15 cellular contexts compared by ENCODE assay signal in the genomic region with DNA sequence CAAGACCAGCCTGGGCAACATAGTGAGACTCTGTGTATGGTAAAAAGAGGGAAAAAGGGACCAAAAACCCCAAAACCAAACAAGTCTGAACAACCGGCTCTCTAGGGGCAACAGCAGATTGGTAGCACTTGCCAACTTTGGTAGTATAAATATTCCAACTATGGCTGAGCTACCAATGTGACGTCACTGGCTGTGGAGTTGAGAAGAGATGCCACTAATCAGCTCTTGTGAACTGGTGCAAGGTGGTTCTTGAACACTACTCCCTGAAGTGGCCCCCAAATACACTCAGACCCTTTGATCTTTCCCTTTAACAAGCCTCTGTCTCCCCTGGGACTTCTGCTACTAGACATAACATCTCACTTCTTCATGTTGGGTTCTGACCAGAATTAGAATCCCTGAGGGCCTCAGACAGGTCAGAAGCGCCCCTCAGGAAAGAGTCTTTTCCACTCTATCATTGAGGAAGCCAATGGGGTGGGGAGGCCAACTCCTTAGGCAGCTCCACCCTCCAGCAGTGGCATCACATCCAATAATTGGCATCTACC. TPM values are rescaled to one million over a fixed set of nuclear protein-coding genes. Genes with fewer than 3 reads are reported as not detected.
DNase-seq lines count a peak whose midpoint lies in the region; ATAC-seq and TF ChIP-seq lines count a peak whose summit lies in the region.
"Had no signal": no experiment of that assay in that cellular context is flagged by ENCODE, and none has a peak within 500 bp of the region (broad histone marks: within the 10 kb centered on the region; RNA-seq: fewer than 3 reads in every experiment).

No MANE protein-coding gene starts in this region.

- DNase-seq in MCF 10A (ENCODE audit: unreplicated experiment) (no peak), mammary epithelial cell (no peak), PC-9 (no peak), lower lobe of right lung (no peak), transverse colon (no peak), GDM1 (lab: John Stamatoyannopoulos, UW) (no peak), NCI-H82 (lab: John Stamatoyannopoulos, UW) (no peak), anterior cingulate cortex (lab: John Stamatoyannopoulos, UW) (no peak)
- DNase-seq: effector CD8-positive, alpha-beta T cell; NCI-H1105 treated with DMSO at 0.1 percent for 48 hours; NCI-H524; SIG-M5; stimulated activated CD4-positive, alpha-beta T cell treated with anti-CD3 and anti-CD28 coated beads, Interleukin-4, amount 100 ng/mL, for 4 hours had no signal

- H3K27me3 ChIP-seq in mammary epithelial cell (ENCODE audit: insufficient read depth, low read length) (no peaks in the 10 kb centered on the region), PC-9 (ENCODE audit: insufficient read depth, low read depth) (no peaks in the 10 kb centered on the region), lower lobe of right lung (ENCODE audit: low read depth) (no peaks in the 10 kb centered on the region), transverse colon (no peaks in the 10 kb centered on the region)

- dilution Hi-C loops in mammary epithelial cell (cut with HindIII; ENCODE audit: low sequenced_read_pairs) = no loop called here

- H3K79me2 ChIP-seq in mammary epithelial cell (ENCODE audit: insufficient read depth, low read length) = peaks cover 36% of the 10 kb centered on the region
- H3K79me2 ChIP-seq in PC-9 (ENCODE audit: low read depth) = no peaks in the 10 kb centered on the region

- H2AFZ ChIP-seq in mammary epithelial cell (ENCODE audit: low read depth, low read length) (no peak overlapping the region), PC-9 (no peak overlapping the region)

- peaks cover 6% of the 10 kb centered on the region for H3K36me3 ChIP-seq in mammary epithelial cell (ENCODE audit: insufficient read depth, low read length)
- H3K36me3 ChIP-seq in PC-9 (ENCODE audit: low read depth) = no peaks in the 10 kb centered on the region
- H3K36me3 ChIP-seq in lower lobe of right lung = peaks cover 10% of the 10 kb centered on the region
- no peaks in the 10 kb centered on the region for H3K36me3 ChIP-seq in transverse colon

- H3K4me3 ChIP-seq in mammary epithelial cell (replicated peaks in 1 of 3; ENCODE audit: insufficient read depth in 1 of 3, low read depth in 2 of 3, low read length in 3 of 3) (no peak overlapping the region), PC-9 (no peak overlapping the region), lower lobe of right lung (no peak overlapping the region), transverse colon (no peak overlapping the region)
- H3K4me3 ChIP-seq: lung had no signal

- BruUV-seq in MCF 10A (replicated peaks; lab: Mats Ljungman, UMichigan) (no TSS peak), mammary epithelial cell (replicated peaks; lab: Mats Ljungman, UMichigan) (no TSS peak), PC-9 (replicated peaks; lab: Mats Ljungman, UMichigan) (no TSS peak)

- H3K9ac ChIP-seq in mammary epithelial cell (ENCODE audit: insufficient read depth, low read length) = no peak overlapping the region

- H3K4me1 ChIP-seq in mammary epithelial cell (ENCODE audit: insufficient read depth, low read length) = peaks cover 20% of the 10 kb centered on the region
- H3K4me1 ChIP-seq in PC-9 (replicated peaks; ENCODE audit: insufficient read depth) = peaks cover 30% of the 10 kb centered on the region
- peaks cover 53% of the 10 kb centered on the region for H3K4me1 ChIP-seq in lower lobe of right lung
- H3K4me1 ChIP-seq in transverse colon = peaks cover 28 to 60% (median 34%) of the 10 kb centered on the region in 4 donors

- H3K27ac ChIP-seq in mammary epithelial cell (ENCODE audit: insufficient read depth, low read depth, low read length) (no peak overlapping the region), PC-9 (peak overlapping the region; percentile 66), lower lobe of right lung (peak overlapping the region; percentile 50), transverse colon (peak overlapping the region; percentile 63 to 93 (median 68))

- H3K4me2 ChIP-seq in mammary epithelial cell (ENCODE audit: insufficient read depth, low read depth, low read length) (no peak overlapping the region), PC-9 (peak overlapping the region; percentile 49; the same call in 1 of the 2 replicates)

- H4K20me1 ChIP-seq in mammary epithelial cell (ENCODE audit: insufficient read depth, low read length) (no peaks in the 10 kb centered on the region), PC-9 (ENCODE audit: insufficient read depth) (no peaks in the 10 kb centered on the region)

- POLR2A ChIA-PET in MCF 10A (lab: Yijun Ruan, JAX) (no interaction called here), PC-9 (lab: Charles Lee; ENCODE audit: unreplicated experiment) (interaction anchor here (0.7 kb wide), 1 partner anchor 12 kb away, joined by 4 read pairs; no protein-coding TSS in a partner anchor)

- CTCF ChIA-PET in MCF 10A (lab: Yijun Ruan, JAX) (interaction anchor here (0.6 to 1.0 kb wide), 3 partner anchors 80 to 132 kb away, joined by 3 to 4 read pairs (median 3); no protein-coding TSS in a partner anchor), mammary epithelial cell (lab: Charles Lee; ENCODE audit: low non-redundant PET) (no interaction called here), PC-9 (lab: Charles Lee) (interaction anchor here (1.0 kb wide), 1 partner anchor 26 kb away, joined by 3 read pairs; no protein-coding TSS in a partner anchor)

- in situ Hi-C loops in mammary epithelial cell (cut with MboI; ENCODE audit: low sequenced_read_pairs in 2 of 2) (no loop called here), transverse colon (cut with MboI; ENCODE audit: low pct_ligation_motif_present in 1 of 4, low pct_unique_long_range_greater_than_20kb in 1 of 4, low sequenced_read_pairs in 3 of 4) (no loop called here)

- no peak for TF ChIP-seq CTCF in MCF 10A (IDR thresholded peaks at IDR 0.05; ENCODE audit: unreplicated experiment)
- no peak for TF ChIP-seq CTCF in mammary epithelial cell (conservative IDR thresholded peaks at IDR 0.05 in 1 of 2, IDR thresholded peaks at IDR 0.05 in 1 of 2; ENCODE audit: extremely low read depth in 1 of 2, insufficient read depth in 1 of 2, low read depth in 1 of 2, low read length in 2 of 2)
- no peak for TF ChIP-seq CTCF in PC-9 (conservative IDR thresholded peaks at IDR 0.05)
- no peak for TF ChIP-seq CTCF in lower lobe of right lung (IDR thresholded peaks at IDR 0.05)
- no peak for TF ChIP-seq CTCF in transverse colon (IDR thresholded peaks at IDR 0.05)

- no peaks in the 10 kb centered on the region for H3K9me2 ChIP-seq in PC-9 (ENCODE audit: insufficient read depth)

- H3K9me3 ChIP-seq in mammary epithelial cell (replicated peaks; ENCODE audit: insufficient read depth, low read length) (no peaks in the 10 kb centered on the region), PC-9 (ENCODE audit: insufficient read depth, low read depth) (no peaks in the 10 kb centered on the region), lower lobe of right lung (no peaks in the 10 kb centered on the region), transverse colon (no peaks in the 10 kb centered on the region)

- H3K4me1 Mint-ChIP-seq in MCF 10A (ENCODE audit: insufficient read depth, unreplicated experiment) = peaks cover 22% of the 10 kb centered on the region

- ATAC-seq in lower lobe of right lung = no peak

- 0 out of 2 replicates have a peak, but pooled peaks cover 4% of the 10 kb centered on the region for H3F3A ChIP-seq in PC-9 (ENCODE audit: insufficient read depth, low read depth)

- no peaks in the 10 kb centered on the region for H3K9me3 Mint-ChIP-seq in MCF 10A (ENCODE audit: unreplicated experiment)

- H3K27ac Mint-ChIP-seq in MCF 10A (ENCODE audit: low read depth, unreplicated experiment) = peak overlapping the region; percentile 88

- no peak overlapping the region for H3K4me3 Mint-ChIP-seq in MCF 10A (ENCODE audit: unreplicated experiment)

- peaks cover 20% of the 10 kb centered on the region for H3K36me3 Mint-ChIP-seq in MCF 10A (ENCODE audit: insufficient read depth, unreplicated experiment)

- TF ChIP-seq EP300 in transverse colon (IDR thresholded peaks at IDR 0.05; ENCODE audit: low read depth) = no peak

- H3K27me3 Mint-ChIP-seq in MCF 10A (ENCODE audit: insufficient read depth, unreplicated experiment) = no peaks in the 10 kb centered on the region
- H3K27me3 Mint-ChIP-seq: progenitor cell of endocrine pancreas had no signal

- no peak for TF ChIP-seq POLR2A in transverse colon (IDR thresholded peaks at IDR 0.05)

- intact Hi-C loops in MCF 10A (cut with micrococcal nuclease) (no loop called here), mammary epithelial cell (cut with micrococcal nuclease) (no loop called here), PC-9 (cut with micrococcal nuclease; ENCODE audit: unreplicated experiment) (no loop called here), lower lobe of right lung (cut with DNase I) (no loop called here), transverse colon (cut with DNase I; ENCODE audit: low total_unique reads) (no loop called here)

- 67% methylated on average over 3 of the region's 3 CpGs for WGBS in mammary epithelial cell (ENCODE audit: low coverage, missing lambda C conversion rate)
- 71% methylated on average over 3 of the region's 3 CpGs; no CpG with 5 or more reads in 1 of the 2 donors for WGBS in transverse colon (ENCODE audit: low coverage in 1 of 2), 2 donors

RNA-seq across cellular contexts. Expression of gene RPL27A, which starts 49.1 kb away (rescaled TPM):
- total RNA-seq in MCF 10A (2022) = 1,377 TPM in 2 replicates
- total RNA-seq in mammary epithelial cell = 100 to 1,000 TPM; 473 to 864 TPM
- 1,200 TPM for polyA plus RNA-seq in mammary epithelial cell
- 617 TPM for polyA minus RNA-seq in mammary epithelial cell
- 548 and 560 TPM in 2 replicates for total RNA-seq in PC-9 (2021)
- 920 TPM for total RNA-seq in lower lobe of right lung
- total RNA-seq in transverse colon = 100 to 1,000 TPM; 462 to 843 (median 770) TPM

RNA-seq across cellular contexts. Expression of gene TRIM66, which starts 49.3 kb away (rescaled TPM):
- total RNA-seq in MCF 10A (2022) (27.3 and 27.4 TPM in 2 replicates), mammary epithelial cell (10 to 100 TPM in 1 of 2 donors, 1 to 10 TPM in 1; 7.0 to 17.5 TPM), PC-9 (2021) (16.1 and 17.0 TPM in 2 replicates), lower lobe of right lung (11.0 TPM), transverse colon (10 to 100 TPM; 11.7 to 19.7 (median 14.3) TPM)
- polyA plus RNA-seq in mammary epithelial cell = 2.2 TPM
- 8.9 TPM for polyA minus RNA-seq in mammary epithelial cell
